22 cellular contexts compared by ENCODE assay signal in the genomic region with DNA sequence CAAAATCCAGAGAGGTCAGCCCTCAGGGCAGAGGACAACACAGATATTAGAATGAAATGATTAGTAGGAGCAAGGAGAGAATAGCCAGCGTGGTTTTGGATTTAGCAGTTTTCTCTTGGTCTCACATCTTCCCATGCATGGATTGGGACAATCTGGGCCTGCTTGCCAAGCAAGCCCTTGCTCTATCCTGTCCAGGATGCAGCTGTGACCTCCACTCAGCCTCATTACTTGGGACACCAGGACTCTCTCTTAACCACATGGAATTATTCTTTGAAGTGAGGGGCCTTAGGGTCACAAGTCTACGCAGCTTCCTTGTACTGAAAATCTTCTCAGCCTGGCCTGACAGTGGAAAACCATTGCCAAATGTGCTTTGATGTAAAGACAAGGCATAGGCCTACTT. TPM values are rescaled to one million over a fixed set of nuclear protein-coding genes. Genes with fewer than 3 reads are reported as not detected.
"Had no signal": no experiment of that assay in that cellular context is flagged by ENCODE, and none has a peak within 500 bp of the region (broad histone marks: within the 10 kb centered on the region; RNA-seq: fewer than 3 reads in every experiment).

No MANE protein-coding gene starts in this region.

- H3K27ac Mint-ChIP-seq: activated CD4-positive, alpha-beta T cell treated with anti-CD3 and anti-CD28 coated beads for 36 hours; activated naive CD8-positive, alpha-beta T cell; activated T-helper 2 cell treated with anti-CD3 and anti-CD28 coated beads, Interferon-gamma antibody, Interleukin-2, Interleukin-4, amounts not matched to agents 10 μg/mL and 5 μg/mL and 100 μg/mL, durations not matched to agents 14 hours and 24 hours and 36 hours; effector memory CD8-positive, alpha-beta T cell; nephron progenitor cell; stimulated activated naive CD8-positive, alpha-beta T cell treated with anti-CD3 and anti-CD28 coated beads, Interleukin-15, Interleukin-2, amounts not matched to agents 100 ng/mL and 50 ng/mL, for 24 hours had no signal

- ATAC-seq: activated CD4-positive, alpha-beta T cell treated with anti-CD3 and anti-CD28 coated beads for 36 hours; activated T-cell treated with anti-CD3 and anti-CD28 coated beads, Interleukin-2, amount 50 U/mL, for 4 hours; effector memory CD8-positive, alpha-beta T cell had no signal

- H3K4me3 Mint-ChIP-seq: activated CD4-positive, alpha-beta T cell treated with anti-CD3 and anti-CD28 coated beads for 36 hours; activated naive CD8-positive, alpha-beta T cell; activated T-cell treated with anti-CD3 and anti-CD28 coated beads, Interleukin-2, amount 50 U/mL, for 4 hours; effector memory CD8-positive, alpha-beta T cell; nephron progenitor cell; stimulated activated naive CD8-positive, alpha-beta T cell treated with anti-CD3 and anti-CD28 coated beads, Interleukin-15, Interleukin-2, amounts not matched to agents 100 ng/mL and 50 ng/mL, for 24 hours had no signal

- H3K4me3 ChIP-seq: adrenal gland, breast epithelium, colonic mucosa, dorsolateral prefrontal cortex, esophagus squamous epithelium, heart left ventricle, spleen, thyroid gland had no signal

- H3K27me3 Mint-ChIP-seq: activated CD4-positive, alpha-beta T cell treated with anti-CD3 and anti-CD28 coated beads for 36 hours; effector memory CD8-positive, alpha-beta T cell; stimulated activated naive CD8-positive, alpha-beta T cell treated with anti-CD3 and anti-CD28 coated beads, Interleukin-15, Interleukin-2, amounts not matched to agents 100 ng/mL and 50 ng/mL, for 24 hours had no signal

- H3K36me3 ChIP-seq: adrenal gland, breast epithelium, colonic mucosa, esophagus squamous epithelium, heart left ventricle, spleen, thyroid gland had no signal

- H3K36me3 Mint-ChIP-seq: activated naive CD8-positive, alpha-beta T cell had no signal

- H3K4me1 ChIP-seq: adrenal gland, breast epithelium, colonic mucosa, esophagus squamous epithelium, heart left ventricle, spleen, thyroid gland had no signal

- H3K9me3 Mint-ChIP-seq: activated T-cell treated with anti-CD3 and anti-CD28 coated beads, Interleukin-2, amount 50 U/mL, for 4 hours; activated T-helper 2 cell treated with anti-CD3 and anti-CD28 coated beads, Interferon-gamma antibody, Interleukin-2, Interleukin-4, amounts not matched to agents 10 μg/mL and 5 μg/mL and 100 μg/mL, durations not matched to agents 14 hours and 24 hours and 36 hours; stimulated activated naive CD8-positive, alpha-beta T cell treated with anti-CD3 and anti-CD28 coated beads, Interleukin-15, Interleukin-2, amounts not matched to agents 100 ng/mL and 50 ng/mL, for 24 hours had no signal

- H3K4me1 Mint-ChIP-seq: activated CD4-positive, alpha-beta T cell treated with anti-CD3 and anti-CD28 coated beads for 36 hours had no signal

- H3K9me3 ChIP-seq: adrenal gland, breast epithelium, colonic mucosa, esophagus squamous epithelium, thyroid gland had no signal

- H3K27ac ChIP-seq: adrenal gland, colonic mucosa, dorsolateral prefrontal cortex, esophagus squamous epithelium, spleen, thyroid gland had no signal

- DNase-seq: activated CD4-positive, alpha-beta T cell treated with anti-CD3 and anti-CD28 coated beads for 36 hours; activated CD4-positive, alpha-beta T cell treated with anti-CD3 and anti-CD28 coated beads, Interleukin-2, amount 50 U/mL, for 4 hours; activated CD8-positive, alpha-beta memory T cell treated with anti-CD3 and anti-CD28 coated beads, Interleukin-2, amount 50 U/mL, for 48 hours; activated naive CD4-positive, alpha-beta T cell; activated T-cell treated with anti-CD3 and anti-CD28 coated beads, Interleukin-2, amount 50 U/mL, for 4 hours; adrenal gland; colonic mucosa; dorsolateral prefrontal cortex; effector memory CD8-positive, alpha-beta T cell; esophagus squamous epithelium; nephron progenitor cell; spleen; stimulated activated CD4-positive, alpha-beta T cell treated with anti-CD3 and anti-CD28 coated beads, Interleukin-4, amount 100 ng/mL, for 4 hours; substantia nigra; T-helper 1 cell; thyroid gland had no signal

- H3K27me3 ChIP-seq: adrenal gland, breast epithelium, colonic mucosa, dorsolateral prefrontal cortex, esophagus squamous epithelium, heart left ventricle, spleen, thyroid gland had no signal

RNA-seq across cellular contexts. Expression of gene DCN, which starts 28.0 kb away (rescaled TPM):
- total RNA-seq: activated CD4-positive, alpha-beta T cell treated with anti-CD3 and anti-CD28 coated beads for 36 hours; activated CD8-positive, alpha-beta memory T cell treated with anti-CD3 and anti-CD28 coated beads for 36 hours; activated T-helper 2 cell treated with anti-CD3 and anti-CD28 coated beads, Interferon-gamma antibody, Interleukin-2, Interleukin-4, amounts not matched to agents 10 μg/mL and 5 μg/mL and 100 μg/mL, durations not matched to agents 14 hours and 24 hours and 36 hours had no signal
